Comparison of ENCODE assay signal across 26 cellular contexts in genomic region chr5:76634661-76635060, GRCh38. TPM values are rescaled to one million over a fixed set of nuclear protein-coding genes. Genes with fewer than 3 reads are reported as not detected.
"Had no signal": no experiment of that assay in that cellular context is flagged by ENCODE, and none has a peak within 500 bp of the region (broad histone marks: within the 10 kb centered on the region; RNA-seq: fewer than 3 reads in every experiment).

No MANE protein-coding gene starts in this region.

- FAIRE-seq: TTC549 had no signal

- DNase-seq: activated B cell treated with CpG ODN at 0.5 μM for 24 hours; activated CD4-positive, alpha-beta T cell treated with anti-CD3 and anti-CD28 coated beads for 1 hour; activated CD4-positive, alpha-beta T cell treated with anti-CD3 and anti-CD28 coated beads, Interleukin-2, amount 10 ng/mL, durations not matched to agents 24 days and 14 days; activated CD4-positive, alpha-beta T cell treated with anti-CD3 and anti-CD28 coated beads, Interleukin-2, amount 50 U/mL, for 48 hours; activated CD8-positive, alpha-beta memory T cell treated with anti-CD3 and anti-CD28 coated beads for 24 hours; activated effector memory CD4-positive, alpha-beta T cell treated with anti-CD3 and anti-CD28 coated beads, Interleukin-2, amount 50 U/mL, for 16 hours; activated naive CD4-positive, alpha-beta T cell treated with Interleukin-2 at 50 U/mL for 16 hours; activated naive CD8-positive, alpha-beta T cell treated with anti-CD3 and anti-CD28 coated beads, Interleukin-2, amount 10 ng/mL, durations not matched to agents 7 days and 5 days; aorta; caudate nucleus; Karpas-422; NCI-H1105 treated with DMSO at 0.1 percent for 48 hours; NCI-H1436 treated with DMSO at 0.1 percent for 48 hours; NCI-H187; NCI-H2081; NCI-H510A treated with DMSO at 0.1 percent for 48 hours; NCI-H69; NK-92 treated with Interleukin-12 subunit alpha and Interleukin-12 subunit beta, amount 100 ng/mL, for 24 hours; OCI-M1; Peyer's patch; SHP77; T-helper 2 cell; T1000 had no signal

- H3K27ac Mint-ChIP-seq: activated B cell treated with CpG ODN at 0.5 μM for 24 hours; activated CD4-positive, alpha-beta T cell treated with anti-CD3 and anti-CD28 coated beads, Interleukin-2, amount 10 ng/mL, durations not matched to agents 24 days and 14 days; activated naive CD8-positive, alpha-beta T cell treated with anti-CD3 and anti-CD28 coated beads, Interleukin-2, amount 10 ng/mL, durations not matched to agents 7 days and 5 days; activated T-helper 1 cell treated with anti-CD3 and anti-CD28 coated beads, Interleukin-12 subunit alpha, Interleukin-12 subunit beta, Interleukin-2, Interleukin-4 antibody, amounts not matched to agents 30 ng/mL and 10 ng/mL and 1 ng/mL, durations not matched to agents 14 hours and 24 hours and 36 hours had no signal

- H3K4me3 Mint-ChIP-seq: activated B cell treated with CpG ODN at 0.5 μM for 24 hours; activated CD4-positive, alpha-beta T cell treated with anti-CD3 and anti-CD28 coated beads, Interleukin-2, amount 10 ng/mL, durations not matched to agents 24 days and 14 days; activated naive CD8-positive, alpha-beta T cell treated with anti-CD3 and anti-CD28 coated beads, Interleukin-2, amount 10 ng/mL, durations not matched to agents 7 days and 5 days; activated T-helper 1 cell treated with anti-CD3 and anti-CD28 coated beads, Interleukin-12 subunit alpha, Interleukin-12 subunit beta, Interleukin-2, Interleukin-4 antibody, amounts not matched to agents 30 ng/mL and 10 ng/mL and 1 ng/mL, durations not matched to agents 14 hours and 24 hours and 36 hours had no signal

- H3K9me3 Mint-ChIP-seq: activated B cell treated with CpG ODN at 0.5 μM for 24 hours; activated CD4-positive, alpha-beta T cell treated with anti-CD3 and anti-CD28 coated beads, Interleukin-2, amount 10 ng/mL, durations not matched to agents 24 days and 14 days; activated naive CD8-positive, alpha-beta T cell treated with anti-CD3 and anti-CD28 coated beads, Interleukin-2, amount 10 ng/mL, durations not matched to agents 7 days and 5 days; activated T-helper 1 cell treated with anti-CD3 and anti-CD28 coated beads, Interleukin-12 subunit alpha, Interleukin-12 subunit beta, Interleukin-2, Interleukin-4 antibody, amounts not matched to agents 30 ng/mL and 10 ng/mL and 1 ng/mL, durations not matched to agents 14 hours and 24 hours and 36 hours had no signal

- H3K27me3 Mint-ChIP-seq: activated B cell treated with CpG ODN at 0.5 μM for 24 hours; activated CD4-positive, alpha-beta T cell treated with anti-CD3 and anti-CD28 coated beads, Interleukin-2, amount 10 ng/mL, durations not matched to agents 24 days and 14 days; activated naive CD8-positive, alpha-beta T cell treated with anti-CD3 and anti-CD28 coated beads, Interleukin-2, amount 10 ng/mL, durations not matched to agents 7 days and 5 days had no signal

RNA-seq across cellular contexts. Expression of gene F2RL2, which starts 11.5 kb away (rescaled TPM):
- total RNA-seq: activated B cell treated with CpG ODN at 0.5 μM for 24 hours; activated CD4-positive, alpha-beta T cell treated with anti-CD3 and anti-CD28 coated beads, Interleukin-2, amount 10 ng/mL, durations not matched to agents 24 days and 14 days; activated naive CD8-positive, alpha-beta T cell treated with anti-CD3 and anti-CD28 coated beads, Interleukin-2, amount 10 ng/mL, durations not matched to agents 7 days and 5 days; activated T-helper 1 cell treated with anti-CD3 and anti-CD28 coated beads, Interleukin-12 subunit alpha, Interleukin-12 subunit beta, Interleukin-2, Interleukin-4 antibody, amounts not matched to agents 30 ng/mL and 10 ng/mL and 1 ng/mL, durations not matched to agents 14 hours and 24 hours and 36 hours; SK-MEL-5 had no signal
